In the genomic region with DNA sequence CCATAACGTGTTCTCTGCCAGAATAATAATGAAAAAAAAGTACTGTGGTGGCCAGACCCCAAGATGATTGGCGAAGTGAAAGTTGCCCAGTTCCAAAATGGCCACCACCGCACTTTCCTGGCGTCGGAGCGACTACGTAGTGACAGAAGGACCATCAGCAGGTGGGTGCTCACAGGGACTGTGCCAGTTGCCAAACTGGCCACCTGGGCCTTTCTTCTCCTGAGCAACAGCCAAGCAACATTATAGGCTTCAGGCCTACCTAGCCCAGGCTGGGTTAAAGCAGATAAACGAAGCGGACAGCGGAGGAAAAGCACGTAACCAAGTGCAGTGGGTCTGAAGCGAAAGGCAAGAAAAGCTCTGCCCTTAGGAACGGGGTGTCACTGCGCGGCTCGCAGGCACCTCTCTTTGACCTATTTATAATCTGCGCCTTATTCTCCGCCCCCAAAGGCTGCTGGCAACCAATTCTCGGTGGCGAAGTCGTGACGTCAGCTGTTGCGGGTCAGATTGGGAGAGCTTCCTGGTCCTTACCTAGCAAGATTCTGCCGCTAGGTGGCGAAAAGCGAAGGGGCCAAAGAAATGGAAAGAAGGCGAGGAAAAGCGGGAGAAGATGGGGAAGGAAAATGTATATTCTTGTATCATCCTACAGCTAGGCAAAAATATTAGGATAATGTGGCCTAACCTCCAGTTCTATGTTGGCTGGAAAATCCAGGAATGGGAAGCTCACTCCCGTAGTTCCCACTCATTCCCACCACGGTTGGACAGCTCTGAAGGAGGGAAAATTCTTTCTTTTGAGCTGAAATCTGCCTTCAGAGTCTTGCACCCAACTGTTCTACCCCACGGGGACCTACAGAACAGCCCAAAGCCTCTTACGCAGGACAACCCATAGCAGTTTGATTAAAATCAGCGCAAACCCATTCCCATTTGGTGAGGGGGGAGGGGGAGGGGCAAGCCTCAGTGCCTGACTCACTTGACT, we compare ENCODE assay signal across 1 cellular context.
TF ChIP-seq lines count a peak whose summit lies in the region.

No MANE protein-coding gene starts in this region.

TF ChIP-seq in K562, 482 proteins besides CTCF, POLR2A, EP300 and RAD21 (continues in another document):
- TF ChIP-seq CTBP1 (IDR thresholded peaks at IDR 0.05; ENCODE audit: borderline replicate concordance) = peak; percentile 73; the same call in 1 of the 2 replicates
- peak; percentile 21; the same call in 1 of the 2 replicates for TF ChIP-seq SOX6 (IDR thresholded peaks at IDR 0.05)
- peak; percentile 68 for TF ChIP-seq HCFC1 (IDR thresholded peaks at IDR 0.05; ENCODE audit: low read depth, low read length)
- peak; percentile 33; the same call in 1 of the 2 replicates for TF ChIP-seq KLF16 (IDR thresholded peaks at IDR 0.05)
- peak; percentile 78 for TF ChIP-seq CXXC5 (CRISPR knock-in tag; IDR thresholded peaks at IDR 0.05)
- TF ChIP-seq, protein P1, sequence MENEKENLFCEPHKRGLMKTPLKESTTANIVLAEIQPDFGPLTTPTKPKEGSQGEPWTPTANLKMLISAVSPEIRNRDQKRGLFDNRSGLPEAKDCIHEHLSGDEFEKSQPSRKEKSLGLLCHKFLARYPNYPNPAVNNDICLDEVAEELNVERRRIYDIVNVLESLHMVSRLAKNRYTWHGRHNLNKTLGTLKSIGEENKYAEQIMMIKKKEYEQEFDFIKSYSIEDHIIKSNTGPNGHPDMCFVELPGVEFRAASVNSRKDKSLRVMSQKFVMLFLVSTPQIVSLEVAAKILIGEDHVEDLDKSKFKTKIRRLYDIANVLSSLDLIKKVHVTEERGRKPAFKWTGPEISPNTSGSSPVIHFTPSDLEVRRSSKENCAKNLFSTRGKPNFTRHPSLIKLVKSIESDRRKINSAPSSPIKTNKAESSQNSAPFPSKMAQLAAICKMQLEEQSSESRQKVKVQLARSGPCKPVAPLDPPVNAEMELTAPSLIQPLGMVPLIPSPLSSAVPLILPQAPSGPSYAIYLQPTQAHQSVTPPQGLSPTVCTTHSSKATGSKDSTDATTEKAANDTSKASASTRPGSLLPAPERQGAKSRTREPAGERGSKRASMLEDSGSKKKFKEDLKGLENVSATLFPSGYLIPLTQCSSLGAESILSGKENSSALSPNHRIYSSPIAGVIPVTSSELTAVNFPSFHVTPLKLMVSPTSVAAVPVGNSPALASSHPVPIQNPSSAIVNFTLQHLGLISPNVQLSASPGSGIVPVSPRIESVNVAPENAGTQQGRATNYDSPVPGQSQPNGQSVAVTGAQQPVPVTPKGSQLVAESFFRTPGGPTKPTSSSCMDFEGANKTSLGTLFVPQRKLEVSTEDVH (IDR thresholded peaks at IDR 0.05; ENCODE audit: low read depth, partially characterized antibody) = peak; percentile 78
- TF ChIP-seq, protein P2, sequence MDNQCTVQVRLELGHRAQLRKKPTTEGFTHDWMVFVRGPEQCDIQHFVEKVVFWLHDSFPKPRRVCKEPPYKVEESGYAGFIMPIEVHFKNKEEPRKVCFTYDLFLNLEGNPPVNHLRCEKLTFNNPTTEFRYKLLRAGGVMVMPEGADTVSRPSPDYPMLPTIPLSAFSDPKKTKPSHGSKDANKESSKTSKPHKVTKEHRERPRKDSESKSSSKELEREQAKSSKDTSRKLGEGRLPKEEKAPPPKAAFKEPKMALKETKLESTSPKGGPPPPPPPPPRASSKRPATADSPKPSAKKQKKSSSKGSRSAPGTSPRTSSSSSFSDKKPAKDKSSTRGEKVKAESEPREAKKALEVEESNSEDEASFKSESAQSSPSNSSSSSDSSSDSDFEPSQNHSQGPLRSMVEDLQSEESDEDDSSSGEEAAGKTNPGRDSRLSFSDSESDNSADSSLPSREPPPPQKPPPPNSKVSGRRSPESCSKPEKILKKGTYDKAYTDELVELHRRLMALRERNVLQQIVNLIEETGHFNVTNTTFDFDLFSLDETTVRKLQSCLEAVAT (IDR thresholded peaks at IDR 0.05) = 0 out of 4 replicates have a peak, but pooled peaks of 1 of the 2 experiments have one; percentile 38
- TF ChIP-seq, protein P3, sequence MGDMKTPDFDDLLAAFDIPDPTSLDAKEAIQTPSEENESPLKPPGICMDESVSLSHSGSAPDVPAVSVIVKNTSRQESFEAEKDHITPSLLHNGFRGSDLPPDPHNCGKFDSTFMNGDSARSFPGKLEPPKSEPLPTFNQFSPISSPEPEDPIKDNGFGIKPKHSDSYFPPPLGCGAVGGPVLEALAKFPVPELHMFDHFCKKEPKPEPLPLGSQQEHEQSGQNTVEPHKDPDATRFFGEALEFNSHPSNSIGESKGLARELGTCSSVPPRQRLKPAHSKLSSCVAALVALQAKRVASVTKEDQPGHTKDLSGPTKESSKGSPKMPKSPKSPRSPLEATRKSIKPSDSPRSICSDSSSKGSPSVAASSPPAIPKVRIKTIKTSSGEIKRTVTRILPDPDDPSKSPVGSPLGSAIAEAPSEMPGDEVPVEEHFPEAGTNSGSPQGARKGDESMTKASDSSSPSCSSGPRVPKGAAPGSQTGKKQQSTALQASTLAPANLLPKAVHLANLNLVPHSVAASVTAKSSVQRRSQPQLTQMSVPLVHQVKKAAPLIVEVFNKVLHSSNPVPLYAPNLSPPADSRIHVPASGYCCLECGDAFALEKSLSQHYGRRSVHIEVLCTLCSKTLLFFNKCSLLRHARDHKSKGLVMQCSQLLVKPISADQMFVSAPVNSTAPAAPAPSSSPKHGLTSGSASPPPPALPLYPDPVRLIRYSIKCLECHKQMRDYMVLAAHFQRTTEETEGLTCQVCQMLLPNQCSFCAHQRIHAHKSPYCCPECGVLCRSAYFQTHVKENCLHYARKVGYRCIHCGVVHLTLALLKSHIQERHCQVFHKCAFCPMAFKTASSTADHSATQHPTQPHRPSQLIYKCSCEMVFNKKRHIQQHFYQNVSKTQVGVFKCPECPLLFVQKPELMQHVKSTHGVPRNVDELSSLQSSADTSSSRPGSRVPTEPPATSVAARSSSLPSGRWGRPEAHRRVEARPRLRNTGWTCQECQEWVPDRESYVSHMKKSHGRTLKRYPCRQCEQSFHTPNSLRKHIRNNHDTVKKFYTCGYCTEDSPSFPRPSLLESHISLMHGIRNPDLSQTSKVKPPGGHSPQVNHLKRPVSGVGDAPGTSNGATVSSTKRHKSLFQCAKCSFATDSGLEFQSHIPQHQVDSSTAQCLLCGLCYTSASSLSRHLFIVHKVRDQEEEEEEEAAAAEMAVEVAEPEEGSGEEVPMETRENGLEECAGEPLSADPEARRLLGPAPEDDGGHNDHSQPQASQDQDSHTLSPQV (IDR thresholded peaks at IDR 0.05) = peak; percentile 41
- TF ChIP-seq BHLHE40 (IDR thresholded peaks at IDR 0.05; ENCODE audit: low read length) = peak; percentile 80
- TF ChIP-seq XRCC5 (IDR thresholded peaks at IDR 0.05; ENCODE audit: low read depth, low read length) = peak; percentile 94
- TF ChIP-seq, protein P4, sequence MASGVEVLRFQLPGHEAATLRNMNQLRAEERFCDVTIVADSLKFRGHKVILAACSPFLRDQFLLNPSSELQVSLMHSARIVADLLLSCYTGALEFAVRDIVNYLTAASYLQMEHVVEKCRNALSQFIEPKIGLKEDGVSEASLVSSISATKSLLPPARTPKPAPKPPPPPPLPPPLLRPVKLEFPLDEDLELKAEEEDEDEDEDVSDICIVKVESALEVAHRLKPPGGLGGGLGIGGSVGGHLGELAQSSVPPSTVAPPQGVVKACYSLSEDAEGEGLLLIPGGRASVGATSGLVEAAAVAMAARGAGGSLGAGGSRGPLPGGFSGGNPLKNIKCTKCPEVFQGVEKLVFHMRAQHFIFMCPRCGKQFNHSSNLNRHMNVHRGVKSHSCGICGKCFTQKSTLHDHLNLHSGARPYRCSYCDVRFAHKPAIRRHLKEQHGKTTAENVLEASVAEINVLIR (CRISPR knock-in tag; IDR thresholded peaks at IDR 0.05) = peak; percentile 93
- no peak for TF ChIP-seq PPARD (CRISPR knock-in tag; IDR thresholded peaks at IDR 0.05)
- TF ChIP-seq ELF1 (tag; IDR thresholded peaks at IDR 0.05) = peak; percentile 79
- TF ChIP-seq ATF7 (IDR thresholded peaks at IDR 0.05) = peak; percentile 94
- 0 out of 2 replicates have a peak, but pooled peaks have one; percentile 14 for TF ChIP-seq MBD2 (IDR thresholded peaks at IDR 0.05; ENCODE audit: borderline replicate concordance, low read depth)
- TF ChIP-seq FOXK2 (conservative IDR thresholded peaks at IDR 0.05 in 1 of 2, IDR thresholded peaks at IDR 0.05 in 1 of 2; ENCODE audit: low read depth in 2 of 2) = peak; percentile 82 to 84
- peak; percentile 86 for TF ChIP-seq JUND (IDR thresholded peaks at IDR 0.05; ENCODE audit: borderline replicate concordance, low read depth, low read length)
- no peak for TF ChIP-seq JUND (tag; IDR thresholded peaks at IDR 0.05; ENCODE audit: borderline replicate concordance, low read depth, low read length)
- TF ChIP-seq, protein P5, sequence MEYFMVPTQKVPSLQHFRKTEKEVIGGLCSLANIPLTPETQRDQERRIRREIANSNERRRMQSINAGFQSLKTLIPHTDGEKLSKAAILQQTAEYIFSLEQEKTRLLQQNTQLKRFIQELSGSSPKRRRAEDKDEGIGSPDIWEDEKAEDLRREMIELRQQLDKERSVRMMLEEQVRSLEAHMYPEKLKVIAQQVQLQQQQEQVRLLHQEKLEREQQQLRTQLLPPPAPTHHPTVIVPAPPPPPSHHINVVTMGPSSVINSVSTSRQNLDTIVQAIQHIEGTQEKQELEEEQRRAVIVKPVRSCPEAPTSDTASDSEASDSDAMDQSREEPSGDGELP (CRISPR knock-in tag; IDR thresholded peaks at IDR 0.05; ENCODE audit: borderline replicate concordance) = peak; percentile 75
- TF ChIP-seq NBN (IDR thresholded peaks at IDR 0.05; ENCODE audit: low read depth) = peak; percentile 94
- TF ChIP-seq ZNF232 (CRISPR knock-in tag; IDR thresholded peaks at IDR 0.05) = no peak
- 0 out of 2 replicates have a peak, but pooled peaks have one; percentile 35 for TF ChIP-seq SMC3 (conservative IDR thresholded peaks at IDR 0.05; ENCODE audit: insufficient read depth, low read depth, low read length)
- no peak for TF ChIP-seq TEAD4 (IDR thresholded peaks at IDR 0.05; ENCODE audit: low read length)
- no peak for TF ChIP-seq TEAD4 (CRISPR knock-in tag; IDR thresholded peaks at IDR 0.05; ENCODE audit: borderline replicate concordance)
- TF ChIP-seq CREB1 (IDR thresholded peaks at IDR 0.05) = peak; percentile 93
- TF ChIP-seq CREB1 (CRISPR knock-in tag; IDR thresholded peaks at IDR 0.05) = peak; percentile 98
- TF ChIP-seq ETV5 (CRISPR knock-in tag; IDR thresholded peaks at IDR 0.05; ENCODE audit: low read depth) = peak; percentile 46; the same call in 1 of the 2 replicates
- peak; percentile 75 for TF ChIP-seq KHSRP (IDR thresholded peaks at IDR 0.05)
- 0 out of 2 replicates have a peak, but pooled peaks have one; percentile 19 for TF ChIP-seq SREBF2 (CRISPR knock-in tag; IDR thresholded peaks at IDR 0.05)
- TF ChIP-seq CEBPB (tag; IDR thresholded peaks at IDR 0.05) = no peak
- TF ChIP-seq, protein P6, sequence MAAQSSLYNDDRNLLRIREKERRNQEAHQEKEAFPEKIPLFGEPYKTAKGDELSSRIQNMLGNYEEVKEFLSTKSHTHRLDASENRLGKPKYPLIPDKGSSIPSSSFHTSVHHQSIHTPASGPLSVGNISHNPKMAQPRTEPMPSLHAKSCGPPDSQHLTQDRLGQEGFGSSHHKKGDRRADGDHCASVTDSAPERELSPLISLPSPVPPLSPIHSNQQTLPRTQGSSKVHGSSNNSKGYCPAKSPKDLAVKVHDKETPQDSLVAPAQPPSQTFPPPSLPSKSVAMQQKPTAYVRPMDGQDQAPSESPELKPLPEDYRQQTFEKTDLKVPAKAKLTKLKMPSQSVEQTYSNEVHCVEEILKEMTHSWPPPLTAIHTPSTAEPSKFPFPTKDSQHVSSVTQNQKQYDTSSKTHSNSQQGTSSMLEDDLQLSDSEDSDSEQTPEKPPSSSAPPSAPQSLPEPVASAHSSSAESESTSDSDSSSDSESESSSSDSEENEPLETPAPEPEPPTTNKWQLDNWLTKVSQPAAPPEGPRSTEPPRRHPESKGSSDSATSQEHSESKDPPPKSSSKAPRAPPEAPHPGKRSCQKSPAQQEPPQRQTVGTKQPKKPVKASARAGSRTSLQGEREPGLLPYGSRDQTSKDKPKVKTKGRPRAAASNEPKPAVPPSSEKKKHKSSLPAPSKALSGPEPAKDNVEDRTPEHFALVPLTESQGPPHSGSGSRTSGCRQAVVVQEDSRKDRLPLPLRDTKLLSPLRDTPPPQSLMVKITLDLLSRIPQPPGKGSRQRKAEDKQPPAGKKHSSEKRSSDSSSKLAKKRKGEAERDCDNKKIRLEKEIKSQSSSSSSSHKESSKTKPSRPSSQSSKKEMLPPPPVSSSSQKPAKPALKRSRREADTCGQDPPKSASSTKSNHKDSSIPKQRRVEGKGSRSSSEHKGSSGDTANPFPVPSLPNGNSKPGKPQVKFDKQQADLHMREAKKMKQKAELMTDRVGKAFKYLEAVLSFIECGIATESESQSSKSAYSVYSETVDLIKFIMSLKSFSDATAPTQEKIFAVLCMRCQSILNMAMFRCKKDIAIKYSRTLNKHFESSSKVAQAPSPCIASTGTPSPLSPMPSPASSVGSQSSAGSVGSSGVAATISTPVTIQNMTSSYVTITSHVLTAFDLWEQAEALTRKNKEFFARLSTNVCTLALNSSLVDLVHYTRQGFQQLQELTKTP (IDR thresholded peaks at IDR 0.05; ENCODE audit: low read depth in 1 of 2, partially characterized antibody in 2 of 2) = peak in 1 of 2 experiments; percentile 49
- TF ChIP-seq NRF1 (conservative IDR thresholded peaks at IDR 0.05 in 1 of 2, IDR thresholded peaks at IDR 0.05 in 1 of 2) = peak; percentile 78 to 82
- no peak for TF ChIP-seq ZFPM2 (CRISPR knock-in tag; IDR thresholded peaks at IDR 0.05)
- peak; percentile 6 to 68; a peak in 2 of 4 replicates for TF ChIP-seq RCOR1 (IDR thresholded peaks at IDR 0.05; ENCODE audit: borderline replicate concordance in 1 of 2, low read depth in 2 of 2, low read length in 2 of 2)
- peak; percentile 74 for TF ChIP-seq SP1 (CRISPR knock-in tag; IDR thresholded peaks at IDR 0.05)
- peak; percentile 97 for TF ChIP-seq MTA3 (IDR thresholded peaks at IDR 0.05; ENCODE audit: borderline replicate concordance)
- TF ChIP-seq, protein P7, sequence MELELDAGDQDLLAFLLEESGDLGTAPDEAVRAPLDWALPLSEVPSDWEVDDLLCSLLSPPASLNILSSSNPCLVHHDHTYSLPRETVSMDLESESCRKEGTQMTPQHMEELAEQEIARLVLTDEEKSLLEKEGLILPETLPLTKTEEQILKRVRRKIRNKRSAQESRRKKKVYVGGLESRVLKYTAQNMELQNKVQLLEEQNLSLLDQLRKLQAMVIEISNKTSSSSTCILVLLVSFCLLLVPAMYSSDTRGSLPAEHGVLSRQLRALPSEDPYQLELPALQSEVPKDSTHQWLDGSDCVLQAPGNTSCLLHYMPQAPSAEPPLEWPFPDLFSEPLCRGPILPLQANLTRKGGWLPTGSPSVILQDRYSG (tag; conservative IDR thresholded peaks at IDR 0.05; ENCODE audit: low read depth) = peak; percentile 78; the same call in 1 of the 2 replicates
- TF ChIP-seq, protein P8, sequence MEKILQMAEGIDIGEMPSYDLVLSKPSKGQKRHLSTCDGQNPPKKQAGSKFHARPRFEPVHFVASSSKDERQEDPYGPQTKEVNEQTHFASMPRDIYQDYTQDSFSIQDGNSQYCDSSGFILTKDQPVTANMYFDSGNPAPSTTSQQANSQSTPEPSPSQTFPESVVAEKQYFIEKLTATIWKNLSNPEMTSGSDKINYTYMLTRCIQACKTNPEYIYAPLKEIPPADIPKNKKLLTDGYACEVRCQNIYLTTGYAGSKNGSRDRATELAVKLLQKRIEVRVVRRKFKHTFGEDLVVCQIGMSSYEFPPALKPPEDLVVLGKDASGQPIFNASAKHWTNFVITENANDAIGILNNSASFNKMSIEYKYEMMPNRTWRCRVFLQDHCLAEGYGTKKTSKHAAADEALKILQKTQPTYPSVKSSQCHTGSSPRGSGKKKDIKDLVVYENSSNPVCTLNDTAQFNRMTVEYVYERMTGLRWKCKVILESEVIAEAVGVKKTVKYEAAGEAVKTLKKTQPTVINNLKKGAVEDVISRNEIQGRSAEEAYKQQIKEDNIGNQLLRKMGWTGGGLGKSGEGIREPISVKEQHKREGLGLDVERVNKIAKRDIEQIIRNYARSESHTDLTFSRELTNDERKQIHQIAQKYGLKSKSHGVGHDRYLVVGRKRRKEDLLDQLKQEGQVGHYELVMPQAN (IDR thresholded peaks at IDR 0.05; ENCODE audit: borderline replicate concordance) = peak; percentile 51; the same call in 1 of the 2 replicates
